Comparison of ENCODE assay signal across 8 cellular contexts in genomic region chr2:17754773-17755425, GRCh38. TPM values are rescaled to one million over a fixed set of nuclear protein-coding genes. Genes with fewer than 3 reads are reported as not detected.
DNase-seq lines count a peak whose midpoint lies in the region; TF ChIP-seq lines count a peak whose summit lies in the region.

No MANE protein-coding gene starts in this region.

- peak overlapping the region; percentile 94 for H3K4me2 ChIP-seq in smooth muscle cell

- POLR2A ChIA-PET in activated CD4-positive, alpha-beta T cell treated with anti-CD3 and anti-CD28 coated beads, Interleukin-2, amount 10 ng/mL, durations not matched to agents 7 days and 5 days (lab: Charles Lee) = no interaction called here

- CTCF ChIA-PET in activated CD4-positive, alpha-beta T cell treated with anti-CD3 and anti-CD28 coated beads, Interleukin-2, amount 10 ng/mL, durations not matched to agents 7 days and 5 days (lab: Charles Lee) = interaction anchor here (1.4 kb wide), 1 partner anchor 15 kb away, joined by 6 read pairs; no protein-coding TSS in a partner anchor

- no peak for DNase-seq in activated CD4-positive, alpha-beta T cell treated with anti-CD3 and anti-CD28 coated beads, Interleukin-2, amount 10 ng/mL, durations not matched to agents 7 days and 5 days
- DNase-seq in activated CD4-positive, alpha-beta T cell treated with anti-CD3 and anti-CD28 coated beads for 1 hour = no peak
- peak; percentile 10 for DNase-seq in SK-N-DZ (ENCODE audit: low spot score)
- DNase-seq in fibroblast of pulmonary artery (ENCODE audit: low read depth) = peak; percentile 26
- no peak for DNase-seq in smooth muscle cell (lab: John Stamatoyannopoulos, UW; ENCODE audit: unreplicated experiment)
- DNase-seq in mesenteric fat pad (ENCODE audit: low spot score) = no peak
- no peak for DNase-seq in NCI-H187 treated with DMSO at 0.1 percent for 48 hours (lab: John Stamatoyannopoulos, UW)
- DNase-seq in NCI-H1092 treated with DMSO at 0.1 percent for 48 hours (lab: John Stamatoyannopoulos, UW) = no peak

- H3K4me1 ChIP-seq in smooth muscle cell (ENCODE audit: low read depth) = peaks cover 25% of the 10 kb centered on the region

- WGBS in smooth muscle cell (ENCODE audit: low lambda C conversion rate) = 11% methylated on average over 8 of the region's 8 CpGs

- peaks cover 3% of the 10 kb centered on the region for H4K20me1 ChIP-seq in smooth muscle cell (ENCODE audit: low read depth)

- H3K36me3 Mint-ChIP-seq in activated CD4-positive, alpha-beta T cell treated with anti-CD3 and anti-CD28 coated beads, Interleukin-2, amount 10 ng/mL, durations not matched to agents 7 days and 5 days (ENCODE audit: low read depth) = peaks cover 8% of the 10 kb centered on the region

- H3K27me3 Mint-ChIP-seq in activated CD4-positive, alpha-beta T cell treated with anti-CD3 and anti-CD28 coated beads, Interleukin-2, amount 10 ng/mL, durations not matched to agents 7 days and 5 days = no peaks in the 10 kb centered on the region

- H3K9ac ChIP-seq in smooth muscle cell (ENCODE audit: low read depth) = peak overlapping the region; percentile 94

- H2AFZ ChIP-seq in smooth muscle cell (ENCODE audit: low read depth) = peak overlapping the region; percentile 91

- H3K36me3 ChIP-seq in smooth muscle cell (ENCODE audit: low read depth) = no peaks in the 10 kb centered on the region

- peak overlapping the region; percentile 96 for H3K27ac ChIP-seq in smooth muscle cell (ENCODE audit: low read depth)

- no peaks in the 10 kb centered on the region for H3K27me3 ChIP-seq in smooth muscle cell (ENCODE audit: low read depth)

- peaks cover 54% of the 10 kb centered on the region for H3K4me1 Mint-ChIP-seq in activated CD4-positive, alpha-beta T cell treated with anti-CD3 and anti-CD28 coated beads, Interleukin-2, amount 10 ng/mL, durations not matched to agents 7 days and 5 days

- H3K4me3 Mint-ChIP-seq in activated CD4-positive, alpha-beta T cell treated with anti-CD3 and anti-CD28 coated beads, Interleukin-2, amount 10 ng/mL, durations not matched to agents 7 days and 5 days = peak overlapping the region; percentile 88

- no peaks in the 10 kb centered on the region for H3K9me3 ChIP-seq in smooth muscle cell (replicated peaks; ENCODE audit: low read depth)

- no peaks in the 10 kb centered on the region for H3K9me3 Mint-ChIP-seq in activated CD4-positive, alpha-beta T cell treated with anti-CD3 and anti-CD28 coated beads, Interleukin-2, amount 10 ng/mL, durations not matched to agents 7 days and 5 days

- peak overlapping the region; percentile 98 for H3K27ac Mint-ChIP-seq in activated CD4-positive, alpha-beta T cell treated with anti-CD3 and anti-CD28 coated beads, Interleukin-2, amount 10 ng/mL, durations not matched to agents 7 days and 5 days

- H3F3A ChIP-seq in smooth muscle cell (ENCODE audit: low read depth) = no peaks in the 10 kb centered on the region

- peaks cover 75% of the 10 kb centered on the region for H3K79me2 ChIP-seq in smooth muscle cell (ENCODE audit: low read depth)

- no peak for TF ChIP-seq CTCF in fibroblast of pulmonary artery (IDR thresholded peaks at IDR 0.05; ENCODE audit: low read length, missing control alignments)
- TF ChIP-seq CTCF in smooth muscle cell (IDR thresholded peaks at IDR 0.05; ENCODE audit: borderline replicate concordance, insufficient read depth, poor library complexity, severe bottlenecking) = no peak

- H3K4me3 ChIP-seq in fibroblast of pulmonary artery (replicated peaks; ENCODE audit: low read depth, low read length) = peak overlapping the region; percentile 84
- H3K4me3 ChIP-seq in smooth muscle cell = peak overlapping the region; percentile 83

RNA-seq across cellular contexts. Expression of gene GEN1, which starts 1.0 kb away (rescaled TPM):
- 10 to 100 TPM; 41.9 to 43.7 TPM for total RNA-seq in activated CD4-positive, alpha-beta T cell treated with anti-CD3 and anti-CD28 coated beads, Interleukin-2, amount 10 ng/mL, durations not matched to agents 7 days and 5 days
- 16.0 and 30.4 TPM in 2 replicates for polyA plus RNA-seq in SK-N-DZ (2014; cell fraction: cytosol; rRNA removed)
- polyA plus RNA-seq in SK-N-DZ (2014; cell fraction: nucleus; rRNA removed) = 50.3 and 61.7 TPM in 2 replicates
- total RNA-seq in smooth muscle cell = 6.7 and 8.2 TPM in 2 replicates
- polyA plus RNA-seq in smooth muscle cell = 1.1 and 2.2 TPM in 2 replicates
- total RNA-seq in mesenteric fat pad = 5.1 TPM

RNA-seq across cellular contexts. Expression of gene SMC6, which starts 1.3 kb away (rescaled TPM):
- 10 to 100 TPM; 41.3 to 41.9 TPM for total RNA-seq in activated CD4-positive, alpha-beta T cell treated with anti-CD3 and anti-CD28 coated beads, Interleukin-2, amount 10 ng/mL, durations not matched to agents 7 days and 5 days
- 20.6 and 27.3 TPM in 2 replicates for polyA plus RNA-seq in SK-N-DZ (2014; cell fraction: cytosol; rRNA removed)
- polyA plus RNA-seq in SK-N-DZ (2014; cell fraction: nucleus; rRNA removed) = 30.5 and 34.9 TPM in 2 replicates
- 18.1 and 27.2 TPM in 2 replicates for total RNA-seq in smooth muscle cell
- 11.2 and 14.7 TPM in 2 replicates for polyA plus RNA-seq in smooth muscle cell
- total RNA-seq in mesenteric fat pad = 10.9 TPM

Comparison
In these comparisons a context has a peak if more than half of its experiments do, and no peak if none do; other contexts are left out.
1. DNase-seq: peak in SK-N-DZ (single experiment) and fibroblast of pulmonary artery (single experiment); none in activated CD4-positive, alpha-beta T cell treated with anti-CD3 and anti-CD28 coated beads, Interleukin-2, amount 10 ng/mL, durations not matched to agents 7 days and 5 days (single experiment), activated CD4-positive, alpha-beta T cell treated with anti-CD3 and anti-CD28 coated beads for 1 hour (single experiment), smooth muscle cell (single experiment), mesenteric fat pad (single experiment), NCI-H187 treated with DMSO at 0.1 percent for 48 hours (single experiment) and NCI-H1092 treated with DMSO at 0.1 percent for 48 hours (single experiment).